10 cellular contexts compared by ENCODE assay signal in the genomic region with DNA sequence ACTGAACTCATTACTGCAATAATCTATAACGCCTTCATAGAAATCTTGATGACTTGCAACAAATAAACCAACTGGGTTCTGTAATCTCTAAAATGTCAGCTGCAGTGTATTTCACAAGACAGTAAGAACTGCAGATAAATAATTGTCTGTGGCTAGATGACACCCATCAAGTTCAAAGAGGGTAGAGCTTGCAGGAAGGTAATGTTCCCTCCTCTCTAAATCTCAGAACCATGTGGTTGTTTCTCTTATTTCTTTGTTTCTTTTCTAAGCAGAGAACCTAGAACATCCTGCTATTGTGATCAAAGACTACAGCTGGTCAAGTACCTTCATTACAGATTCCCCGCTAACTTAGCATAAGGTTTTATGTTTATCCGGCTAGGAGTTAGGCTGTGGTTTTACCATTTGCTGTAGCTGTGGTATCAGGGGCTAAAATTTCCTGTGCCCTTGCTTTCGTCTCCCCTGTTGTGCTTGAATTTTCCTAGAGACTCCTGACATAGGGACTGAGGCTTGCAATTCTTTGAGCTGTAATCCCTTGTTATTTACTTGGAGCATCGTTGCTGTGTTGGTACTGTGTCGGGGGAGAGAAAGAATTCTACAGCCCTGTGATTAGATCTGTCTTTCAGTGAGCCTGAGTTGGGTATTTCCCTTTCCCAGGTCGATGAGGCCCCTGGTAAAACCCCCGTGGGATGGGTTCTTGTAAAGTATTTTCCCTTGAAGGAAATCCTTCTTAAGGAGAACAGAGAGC.
DNase-seq lines count a peak whose midpoint lies in the region; ATAC-seq lines count a peak whose summit lies in the region.
"Had no signal": no experiment of that assay in that cellular context is flagged by ENCODE, and none has a peak within 500 bp of the region (broad histone marks: within the 10 kb centered on the region; RNA-seq: fewer than 3 reads in every experiment).

No MANE protein-coding gene starts in this region.

- peaks cover 86 to 100% (median 95%) of the 10 kb centered on the region in 4 donors for H3K4me1 Mint-ChIP-seq in CD4-positive, alpha-beta memory T cell
- peaks cover 73% of the 10 kb centered on the region for H3K4me1 Mint-ChIP-seq in activated naive CD8-positive, alpha-beta T cell treated with anti-CD3 and anti-CD28 coated beads, Interleukin-2, amount 10 ng/mL, durations not matched to agents 7 days and 5 days
- H3K4me1 Mint-ChIP-seq in naive B cell = peaks cover 71 to 90% (median 90%) of the 10 kb centered on the region in 3 donors

- H3K27ac Mint-ChIP-seq in CD4-positive, alpha-beta memory T cell = peak overlapping the region; percentile 93 to 98 (median 97)
- H3K27ac Mint-ChIP-seq in activated naive CD8-positive, alpha-beta T cell treated with anti-CD3 and anti-CD28 coated beads, Interleukin-2, amount 10 ng/mL, durations not matched to agents 7 days and 5 days = peak overlapping the region; percentile 86
- H3K27ac Mint-ChIP-seq in naive B cell = peak overlapping the region; percentile 94 to 99 (median 98)

- peak; percentile 53 to 83 (median 78) for DNase-seq in CD4-positive, alpha-beta memory T cell
- DNase-seq in activated naive CD8-positive, alpha-beta T cell treated with anti-CD3 and anti-CD28 coated beads, Interleukin-2, amount 10 ng/mL, durations not matched to agents 7 days and 5 days = no peak
- DNase-seq in naive B cell = no peak
- no peak for DNase-seq in H4 (ENCODE audit: low spot score)
- DNase-seq in NCI-H345 (lab: John Stamatoyannopoulos, UW) = no peak
- no peak for DNase-seq in NCI-H2227 treated with DMSO at 0.1 percent for 48 hours (lab: John Stamatoyannopoulos, UW)
- DNase-seq: NCI-H1417 treated with DMSO at 0.1 percent for 48 hours had no signal

- H3K4me1 ChIP-seq in CD4-positive, alpha-beta memory T cell (ENCODE audit: insufficient read depth, low read length) = peaks cover 100% of the 10 kb centered on the region

- H3K27me3 ChIP-seq in CD4-positive, alpha-beta memory T cell (ENCODE audit: insufficient read depth, low read length) = no peaks in the 10 kb centered on the region

- peak overlapping the region; percentile 72 for H3K27ac ChIP-seq in CD4-positive, alpha-beta memory T cell (ENCODE audit: low read depth, low read length)
- H3K27ac ChIP-seq: neutrophil had no signal

- H3K36me3 ChIP-seq in CD4-positive, alpha-beta memory T cell (ENCODE audit: insufficient read depth, low read length) = no peaks in the 10 kb centered on the region
- H3K36me3 ChIP-seq: neutrophil had no signal

- peaks cover 14% of the 10 kb centered on the region in 2 donors for H3K36me3 Mint-ChIP-seq in CD4-positive, alpha-beta memory T cell
- H3K36me3 Mint-ChIP-seq in activated naive CD8-positive, alpha-beta T cell treated with anti-CD3 and anti-CD28 coated beads, Interleukin-2, amount 10 ng/mL, durations not matched to agents 7 days and 5 days = peaks cover 37% of the 10 kb centered on the region
- H3K36me3 Mint-ChIP-seq in naive B cell = peaks cover 0 to 8% of the 10 kb centered on the region in 2 donors

- no peaks in the 10 kb centered on the region for H3K27me3 Mint-ChIP-seq in CD4-positive, alpha-beta memory T cell
- no peaks in the 10 kb centered on the region for H3K27me3 Mint-ChIP-seq in activated naive CD8-positive, alpha-beta T cell treated with anti-CD3 and anti-CD28 coated beads, Interleukin-2, amount 10 ng/mL, durations not matched to agents 7 days and 5 days
- H3K27me3 Mint-ChIP-seq in naive B cell = no peaks in the 10 kb centered on the region

- peak overlapping the region; percentile 28 to 81 (median 72) for H3K4me3 Mint-ChIP-seq in CD4-positive, alpha-beta memory T cell
- peak overlapping the region; percentile 62 for H3K4me3 Mint-ChIP-seq in activated naive CD8-positive, alpha-beta T cell treated with anti-CD3 and anti-CD28 coated beads, Interleukin-2, amount 10 ng/mL, durations not matched to agents 7 days and 5 days
- H3K4me3 Mint-ChIP-seq in naive B cell = peak overlapping the region in 4 of 8 donors; percentile 21 to 69 (median 44)

- intact Hi-C loops in CD4-positive, alpha-beta memory T cell (cut with micrococcal nuclease) = loop anchor here (2.0 kb wide), 6 partner anchors 36 to 522 kb away; no protein-coding TSS in a partner anchor

- H3K9me3 ChIP-seq in CD4-positive, alpha-beta memory T cell (ENCODE audit: control insufficient read depth in 1 of 2, low read length in 2 of 2) = no peaks in the 10 kb centered on the region
- H3K9me3 ChIP-seq: neutrophil had no signal

- POLR2A ChIA-PET in CD4-positive, alpha-beta memory T cell (lab: Charles Lee; ENCODE audit: partially characterized antibody) = interaction anchor here (0.7 to 16.5 kb wide), 34 partner anchors 9 to 522 kb away, joined by 3 to 630 read pairs (median 6); a partner anchor contains a TSS
- POLR2A ChIA-PET in activated naive CD8-positive, alpha-beta T cell treated with anti-CD3 and anti-CD28 coated beads, Interleukin-2, amount 10 ng/mL, durations not matched to agents 7 days and 5 days (lab: Charles Lee) = interaction anchor here (0.7 to 2.8 kb wide), 13 partner anchors 9 to 546 kb away, joined by 3 to 70 read pairs (median 4); a partner anchor contains a TSS

- peak overlapping the region in 1 of 2 donors; percentile 21 for H3K4me3 ChIP-seq in CD4-positive, alpha-beta memory T cell (ENCODE audit: low read length in 2 of 2)

- ATAC-seq in HG03064 (IDR thresholded peaks at IDR 0.05; ENCODE audit: low read depth, unreplicated experiment) (peak; percentile 39), naive B cell (ENCODE audit: low read depth in 2 of 2) (no peak), HG03460 (IDR thresholded peaks at IDR 0.05; ENCODE audit: unreplicated experiment) (no peak)
- peak; percentile 90 for ATAC-seq in activated naive CD8-positive, alpha-beta T cell treated with anti-CD3 and anti-CD28 coated beads, Interleukin-2, amount 10 ng/mL, durations not matched to agents 7 days and 5 days (ENCODE audit: low read depth)

- peaks cover 0 to 24% (median 12%) of the 10 kb centered on the region in 8 donors for H3K9me3 Mint-ChIP-seq in CD4-positive, alpha-beta memory T cell
- peaks cover 10% of the 10 kb centered on the region for H3K9me3 Mint-ChIP-seq in activated naive CD8-positive, alpha-beta T cell treated with anti-CD3 and anti-CD28 coated beads, Interleukin-2, amount 10 ng/mL, durations not matched to agents 7 days and 5 days
- peaks cover 4 to 18% (median 12%) of the 10 kb centered on the region in 7 donors for H3K9me3 Mint-ChIP-seq in naive B cell

- CTCF ChIA-PET in CD4-positive, alpha-beta memory T cell (lab: Charles Lee; ENCODE audit: partially characterized antibody) = interaction anchor here (1.0 to 3.3 kb wide), 7 partner anchors 9 to 254 kb away, joined by 3 to 14 read pairs (median 6); a partner anchor contains a TSS

Comparison
In these comparisons a context has a peak if more than half of its experiments do, and no peak if none do; other contexts are left out.
1. DNase-seq: peak in CD4-positive, alpha-beta memory T cell (5 of 5); none in activated naive CD8-positive, alpha-beta T cell treated with anti-CD3 and anti-CD28 coated beads, Interleukin-2, amount 10 ng/mL, durations not matched to agents 7 days and 5 days (single experiment), naive B cell (single experiment), H4 (single experiment), NCI-H345 (single experiment) and NCI-H2227 treated with DMSO at 0.1 percent for 48 hours (single experiment).
2. ATAC-seq: peak in HG03064 (single experiment) and activated naive CD8-positive, alpha-beta T cell treated with anti-CD3 and anti-CD28 coated beads, Interleukin-2, amount 10 ng/mL, durations not matched to agents 7 days and 5 days (single experiment); none in naive B cell (0 of 2) and HG03460 (single experiment).
3. Peak in every context shown above with its lines, with median percentiles within 50 percentile points of each other: H3K27ac Mint-ChIP-seq.